In genomic region chr10:50604049-50604640, GRCh38 we compare ENCODE assay signal across 9 cellular contexts. TPM values are rescaled to one million over a fixed set of nuclear protein-coding genes. Genes with fewer than 3 reads are reported as not detected.
DNase-seq lines count a peak whose midpoint lies in the region; ATAC-seq and TF ChIP-seq lines count a peak whose summit lies in the region.
"Had no signal": no experiment of that assay in that cellular context is flagged by ENCODE, and none has a peak within 500 bp of the region (broad histone marks: within the 10 kb centered on the region; RNA-seq: fewer than 3 reads in every experiment).

No MANE protein-coding gene starts in this region.

- no peaks in the 10 kb centered on the region for H3K27me3 Mint-ChIP-seq in activated naive CD8-positive, alpha-beta T cell treated with anti-CD3 and anti-CD28 coated beads, Interleukin-2, amount 10 ng/mL, durations not matched to agents 7 days and 5 days
- H3K27me3 Mint-ChIP-seq: IgD-negative memory B cell had no signal

- intact Hi-C loops in mucosa of descending colon (cut with DNase I, micrococcal nuclease) = no loop called here

- DNase-seq in DMS79 treated with DMSO at 0.1 percent for 48 hours (lab: John Stamatoyannopoulos, UW) = peak; percentile 76
- no peak for DNase-seq in MG63
- DNase-seq in activated naive CD8-positive, alpha-beta T cell treated with anti-CD3 and anti-CD28 coated beads, Interleukin-2, amount 10 ng/mL, durations not matched to agents 7 days and 5 days = no peak
- DNase-seq in mucosa of descending colon = no peak
- DNase-seq in cerebellar cortex (ENCODE audit: low spot score) = no peak
- no peak for DNase-seq in activated naive CD4-positive, alpha-beta T cell (lab: John Stamatoyannopoulos, UW)

- peaks cover 4% of the 10 kb centered on the region for H3K36me3 Mint-ChIP-seq in activated naive CD8-positive, alpha-beta T cell treated with anti-CD3 and anti-CD28 coated beads, Interleukin-2, amount 10 ng/mL, durations not matched to agents 7 days and 5 days
- H3K36me3 Mint-ChIP-seq: IgD-negative memory B cell had no signal

- H3K36me3 ChIP-seq in MG63 (no peaks in the 10 kb centered on the region), mucosa of descending colon (ENCODE audit: low read depth) (no peaks in the 10 kb centered on the region)

- ATAC-seq in GM21515 (IDR thresholded peaks at IDR 0.05; ENCODE audit: unreplicated experiment) (peak; percentile 88), mucosa of descending colon (peak; percentile 62), HG02970 (IDR thresholded peaks at IDR 0.05; ENCODE audit: low FRiP score, unreplicated experiment) (no peak)
- peak; percentile 51 for ATAC-seq in activated naive CD8-positive, alpha-beta T cell treated with anti-CD3 and anti-CD28 coated beads, Interleukin-2, amount 10 ng/mL, durations not matched to agents 7 days and 5 days (ENCODE audit: low read depth)

- H3K9me3 ChIP-seq in MG63 = no peaks in the 10 kb centered on the region
- no peaks in the 10 kb centered on the region for H3K9me3 ChIP-seq in mucosa of descending colon

- H3K9me3 Mint-ChIP-seq in activated naive CD8-positive, alpha-beta T cell treated with anti-CD3 and anti-CD28 coated beads, Interleukin-2, amount 10 ng/mL, durations not matched to agents 7 days and 5 days = no peaks in the 10 kb centered on the region
- H3K9me3 Mint-ChIP-seq: IgD-negative memory B cell had no signal

- TF ChIP-seq CTCF in mucosa of descending colon (IDR thresholded peaks at IDR 0.05) = no peak

- no peaks in the 10 kb centered on the region for H3K27me3 ChIP-seq in MG63

- peaks cover 42% of the 10 kb centered on the region for H3K4me1 Mint-ChIP-seq in activated naive CD8-positive, alpha-beta T cell treated with anti-CD3 and anti-CD28 coated beads, Interleukin-2, amount 10 ng/mL, durations not matched to agents 7 days and 5 days

- H3K4me3 ChIP-seq in MG63 (peak overlapping the region; percentile 3; the same call in 1 of the 2 replicates), mucosa of descending colon (no peak overlapping the region)

- H3K4me1 ChIP-seq in mucosa of descending colon (ENCODE audit: low read depth) = peaks cover 29% of the 10 kb centered on the region

- POLR2A ChIA-PET in activated naive CD8-positive, alpha-beta T cell treated with anti-CD3 and anti-CD28 coated beads, Interleukin-2, amount 10 ng/mL, durations not matched to agents 7 days and 5 days (lab: Charles Lee) = no interaction called here

- H3K27ac Mint-ChIP-seq in activated naive CD8-positive, alpha-beta T cell treated with anti-CD3 and anti-CD28 coated beads, Interleukin-2, amount 10 ng/mL, durations not matched to agents 7 days and 5 days = peak overlapping the region; percentile 56
- H3K27ac Mint-ChIP-seq: IgD-negative memory B cell had no signal

- H3K4me3 Mint-ChIP-seq in activated naive CD8-positive, alpha-beta T cell treated with anti-CD3 and anti-CD28 coated beads, Interleukin-2, amount 10 ng/mL, durations not matched to agents 7 days and 5 days = peak overlapping the region; percentile 47

RNA-seq across cellular contexts. Expression of gene SGMS1, which starts 19.6 kb away (rescaled TPM):
- total RNA-seq in MG63 (2014; rRNA removed; shearing (Covaris generic); ENCODE audit: low replicate concordance) = 9.2 and 19.7 TPM in 2 replicates
- total RNA-seq in activated naive CD8-positive, alpha-beta T cell treated with anti-CD3 and anti-CD28 coated beads, Interleukin-2, amount 10 ng/mL, durations not matched to agents 7 days and 5 days = 10 to 100 TPM; 20.4 to 21.0 TPM
- 10 to 100 TPM; 14.4 to 28.4 (median 20.0) TPM for total RNA-seq in mucosa of descending colon
